16 cellular contexts compared by ENCODE assay signal in genomic region chr1:26730695-26731094, GRCh38. TPM values are rescaled to one million over a fixed set of nuclear protein-coding genes. Genes with fewer than 3 reads are reported as not detected.
DNase-seq lines count a peak whose midpoint lies in the region; ATAC-seq and TF ChIP-seq lines count a peak whose summit lies in the region.
"Had no signal": no experiment of that assay in that cellular context is flagged by ENCODE, and none has a peak within 500 bp of the region (broad histone marks: within the 10 kb centered on the region; RNA-seq: fewer than 3 reads in every experiment).

No MANE protein-coding gene starts in this region.

- POLR2A ChIA-PET in activated CD4-positive, alpha-beta memory T cell treated with anti-CD3 and anti-CD28 coated beads for 36 hours (lab: Charles Lee), result interaction anchor here (0.7 to 2.7 kb wide), 11 partner anchors 9 to 150 kb away, joined by 3 to 11 read pairs (median 4); partner anchors contain the start of gene PIGV

- H3K9ac ChIP-seq in smooth muscle cell (ENCODE audit: low read depth), result no peak overlapping the region

- no peak for TF ChIP-seq CTCF in smooth muscle cell (IDR thresholded peaks at IDR 0.05; ENCODE audit: borderline replicate concordance, insufficient read depth, poor library complexity, severe bottlenecking)

- H3K27ac ChIP-seq in smooth muscle cell (ENCODE audit: low read depth), result peak overlapping the region; percentile 75
- H3K27ac ChIP-seq: suprapubic skin had no signal

- peak overlapping the region; percentile 51 for H3K4me2 ChIP-seq in smooth muscle cell

- H3K36me3 ChIP-seq in smooth muscle cell (ENCODE audit: low read depth), result no peaks in the 10 kb centered on the region

- DNase-seq in activated T-cell treated with anti-CD3 and anti-CD28 coated beads, Interleukin-2, amount 50 U/mL, for 4 hours, result no peak
- DNase-seq in activated T-cell treated with anti-CD3 and anti-CD28 coated beads, Interleukin-2, amount 50 U/mL, for 48 hours, result no peak
- no peak for DNase-seq in activated CD4-positive, alpha-beta memory T cell treated with anti-CD3 and anti-CD28 coated beads for 36 hours
- DNase-seq in fibroblast of peridontal ligament (ENCODE audit: extremely low read depth) (peak; percentile 56), smooth muscle cell (lab: John Stamatoyannopoulos, UW; ENCODE audit: unreplicated experiment) (no peak), iPS-NIHi11 (ENCODE audit: low spot score) (no peak)
- no peak for DNase-seq in activated CD8-positive, alpha-beta memory T cell treated with anti-CD3 and anti-CD28 coated beads for 24 hours
- DNase-seq: activated CD4-positive, alpha-beta T cell treated with anti-CD3 and anti-CD28 coated beads, Interleukin-2, amount 50 U/mL, for 4 hours; activated naive CD8-positive, alpha-beta T cell treated with anti-CD3 and anti-CD28 coated beads, Interleukin-2, amount 10 ng/mL, durations not matched to agents 7 days and 5 days; DMS53; NCI-H2081 treated with DMSO at 0.1 percent for 48 hours; NCI-H774; occipital lobe; spleen had no signal

- peaks cover 39% of the 10 kb centered on the region for H3K36me3 Mint-ChIP-seq in activated T-cell treated with anti-CD3 and anti-CD28 coated beads, Interleukin-2, amount 50 U/mL, for 4 hours (ENCODE audit: insufficient read depth)
- peaks cover 51% of the 10 kb centered on the region for H3K36me3 Mint-ChIP-seq in activated CD4-positive, alpha-beta memory T cell treated with anti-CD3 and anti-CD28 coated beads for 36 hours

- H3K4me1 ChIP-seq in smooth muscle cell (ENCODE audit: low read depth), result peaks cover 18% of the 10 kb centered on the region

- peaks cover 82% of the 10 kb centered on the region for H3K4me1 Mint-ChIP-seq in activated T-cell treated with anti-CD3 and anti-CD28 coated beads, Interleukin-2, amount 50 U/mL, for 4 hours (ENCODE audit: low read depth)
- H3K4me1 Mint-ChIP-seq in activated CD4-positive, alpha-beta memory T cell treated with anti-CD3 and anti-CD28 coated beads for 36 hours (ENCODE audit: low read depth), result peaks cover 91% of the 10 kb centered on the region

- intact Hi-C loops in activated CD4-positive, alpha-beta memory T cell treated with anti-CD3 and anti-CD28 coated beads for 36 hours (cut with micrococcal nuclease), result loop anchor here (1.0 kb wide), 1 partner anchor 8 kb away; no protein-coding TSS in a partner anchor

- H3K79me2 ChIP-seq in smooth muscle cell (ENCODE audit: low read depth), result peaks cover 93% of the 10 kb centered on the region

- no peaks in the 10 kb centered on the region for H3K27me3 ChIP-seq in smooth muscle cell (ENCODE audit: low read depth)
- H3K27me3 ChIP-seq: spleen, suprapubic skin had no signal

- peak; percentile 64 to 65 for ATAC-seq in activated T-cell treated with anti-CD3 and anti-CD28 coated beads, Interleukin-2, amount 50 U/mL, for 4 hours
- ATAC-seq in GM18520 (IDR thresholded peaks at IDR 0.05; ENCODE audit: unreplicated experiment), result no peak

- H3K4me3 Mint-ChIP-seq in activated T-cell treated with anti-CD3 and anti-CD28 coated beads, Interleukin-2, amount 50 U/mL, for 4 hours, result no peak overlapping the region
- no peak overlapping the region for H3K4me3 Mint-ChIP-seq in activated CD4-positive, alpha-beta memory T cell treated with anti-CD3 and anti-CD28 coated beads for 36 hours
- H3K4me3 Mint-ChIP-seq: activated naive CD8-positive, alpha-beta T cell treated with anti-CD3 and anti-CD28 coated beads, Interleukin-2, amount 10 ng/mL, durations not matched to agents 7 days and 5 days had no signal

- H3K9me3 ChIP-seq in smooth muscle cell (replicated peaks; ENCODE audit: low read depth), result no peaks in the 10 kb centered on the region
- H3K9me3 ChIP-seq: spleen, suprapubic skin had no signal

- H3K4me3 ChIP-seq in smooth muscle cell, result no peak overlapping the region
- H3K4me3 ChIP-seq: spleen, suprapubic skin had no signal

- H3K27ac Mint-ChIP-seq in activated CD4-positive, alpha-beta memory T cell treated with anti-CD3 and anti-CD28 coated beads for 36 hours, result peak overlapping the region; percentile 69
- H3K27ac Mint-ChIP-seq: activated naive CD8-positive, alpha-beta T cell treated with anti-CD3 and anti-CD28 coated beads, Interleukin-2, amount 10 ng/mL, durations not matched to agents 7 days and 5 days had no signal

- peaks cover 100% of the 10 kb centered on the region for H4K20me1 ChIP-seq in smooth muscle cell (ENCODE audit: low read depth)

- peaks cover 6% of the 10 kb centered on the region for H3F3A ChIP-seq in smooth muscle cell (ENCODE audit: low read depth)

- H3K27me3 Mint-ChIP-seq in activated T-cell treated with anti-CD3 and anti-CD28 coated beads, Interleukin-2, amount 50 U/mL, for 4 hours (ENCODE audit: low read depth), result no peaks in the 10 kb centered on the region
- H3K27me3 Mint-ChIP-seq in activated CD4-positive, alpha-beta memory T cell treated with anti-CD3 and anti-CD28 coated beads for 36 hours, result no peaks in the 10 kb centered on the region
- H3K27me3 Mint-ChIP-seq: activated naive CD8-positive, alpha-beta T cell treated with anti-CD3 and anti-CD28 coated beads, Interleukin-2, amount 10 ng/mL, durations not matched to agents 7 days and 5 days had no signal

- H2AFZ ChIP-seq in smooth muscle cell (ENCODE audit: low read depth), result no peak overlapping the region

- WGBS in smooth muscle cell (ENCODE audit: low lambda C conversion rate), result 35% methylated on average over 2 of the region's 2 CpGs

- H3K9me3 Mint-ChIP-seq in activated T-cell treated with anti-CD3 and anti-CD28 coated beads, Interleukin-2, amount 50 U/mL, for 4 hours, result no peaks in the 10 kb centered on the region
- H3K9me3 Mint-ChIP-seq in activated CD4-positive, alpha-beta memory T cell treated with anti-CD3 and anti-CD28 coated beads for 36 hours, result no peaks in the 10 kb centered on the region
- H3K9me3 Mint-ChIP-seq: activated naive CD8-positive, alpha-beta T cell treated with anti-CD3 and anti-CD28 coated beads, Interleukin-2, amount 10 ng/mL, durations not matched to agents 7 days and 5 days had no signal

- CTCF ChIA-PET in activated CD4-positive, alpha-beta memory T cell treated with anti-CD3 and anti-CD28 coated beads for 36 hours (lab: Charles Lee), result interaction anchor here (3.3 to 4.1 kb wide), 2 partner anchors 13 to 59 kb away, joined by 13 to 28 read pairs; partner anchors contain the start of gene PIGV

RNA-seq across cellular contexts. Expression of gene ARID1A, which starts 34.9 kb away (rescaled TPM):
- 10 to 100 TPM; 85.0 to 92.7 (median 91.1) TPM for total RNA-seq in activated T-cell treated with anti-CD3 and anti-CD28 coated beads, Interleukin-2, amount 50 U/mL, for 4 hours
- total RNA-seq in activated CD4-positive, alpha-beta memory T cell treated with anti-CD3 and anti-CD28 coated beads for 36 hours, result 10 to 100 TPM; 64.3 to 67.8 TPM
- 30.4 and 33.1 TPM in 2 replicates for total RNA-seq in smooth muscle cell
- polyA plus RNA-seq in smooth muscle cell, result 17.5 and 24.9 TPM in 2 replicates

RNA-seq across cellular contexts. Expression of gene PIGV, which starts 57.1 kb away (rescaled TPM):
- total RNA-seq in activated T-cell treated with anti-CD3 and anti-CD28 coated beads, Interleukin-2, amount 50 U/mL, for 4 hours, result 10 to 100 TPM in 2 of 3 donors, 1 to 10 TPM in 1; 8.4 to 11.2 (median 10.4) TPM
- total RNA-seq in activated CD4-positive, alpha-beta memory T cell treated with anti-CD3 and anti-CD28 coated beads for 36 hours, result 10 to 100 TPM; 15.1 to 15.3 TPM
- 9.9 and 13.8 TPM in 2 replicates for total RNA-seq in smooth muscle cell
- polyA plus RNA-seq in smooth muscle cell, result 8.7 and 9.4 TPM in 2 replicates
